Comparison of ENCODE assay signal across 8 cellular contexts in genomic region chr1:107963601-107964396, GRCh38. TPM values are rescaled to one million over a fixed set of nuclear protein-coding genes. Genes with fewer than 3 reads are reported as not detected.
DNase-seq lines count a peak whose midpoint lies in the region; ATAC-seq and TF ChIP-seq lines count a peak whose summit lies in the region.

No MANE protein-coding gene starts in this region.

- H3K27me3 Mint-ChIP-seq in CD14-positive monocyte (ENCODE audit: low read depth in 3 of 3) (peaks cover 0 to 4% (median 0%) of the 10 kb centered on the region in 3 donors), WTC11 (ENCODE audit: low read depth) (peaks cover 17% of the 10 kb centered on the region), memory B cell (no peaks in the 10 kb centered on the region)
- H3K27me3 Mint-ChIP-seq in stimulated activated memory B cell treated with anti-CD40 and anti-IgM and Interleukin-4, amounts not matched to agents 10 μg/mL and 1 μg/mL and 100 μg/mL, for 72 hours: no peaks in the 10 kb centered on the region

- ATAC-seq in GM19395 (IDR thresholded peaks at IDR 0.05; ENCODE audit: unreplicated experiment) (peak; percentile 90), HG03460 (IDR thresholded peaks at IDR 0.05; ENCODE audit: unreplicated experiment) (peak; percentile 72), WTC11 (peak; percentile 15), memory B cell (ENCODE audit: low read depth) (peak; percentile 58)
- peak; percentile 68 for ATAC-seq in stimulated activated memory B cell treated with anti-CD40 and anti-IgM and Interleukin-4, amounts not matched to agents 10 μg/mL and 1 μg/mL and 100 μg/mL, for 72 hours

- H3K4me1 Mint-ChIP-seq in CD14-positive monocyte (peaks cover 43% of the 10 kb centered on the region), WTC11 (peaks cover 19% of the 10 kb centered on the region), memory B cell (peaks cover 24% of the 10 kb centered on the region)
- peaks cover 30% of the 10 kb centered on the region for H3K4me1 Mint-ChIP-seq in stimulated activated memory B cell treated with anti-CD40 and anti-IgM and Interleukin-4, amounts not matched to agents 10 μg/mL and 1 μg/mL and 100 μg/mL, for 72 hours

- intact Hi-C loops in CD14-positive monocyte (cut with micrococcal nuclease): loop anchor here (2.0 to 10.0 kb wide), 7 partner anchors 23 to 179 kb away; no protein-coding TSS in a partner anchor

- no peak for TF ChIP-seq CTCF in CD14-positive monocyte (IDR thresholded peaks at IDR 0.05)
- no peak for TF ChIP-seq CTCF in WTC11 (IDR thresholded peaks at IDR 0.05)

- peak; percentile 55 for DNase-seq in CD14-positive monocyte (ENCODE audit: low spot score)
- DNase-seq in WTC11 (ENCODE audit: low spot score): peak; percentile 37
- DNase-seq in memory B cell (ENCODE audit: low spot score in 2 of 2): peak; percentile 51 to 57
- DNase-seq in NCI-H446 treated with DMSO at 0.1 percent for 48 hours (lab: John Stamatoyannopoulos, UW): no peak

- H3K27ac ChIP-seq in duodenal mucosa (ENCODE audit: low read depth, low read length): no peak overlapping the region

- H3K36me3 Mint-ChIP-seq in CD14-positive monocyte (peaks cover 3 to 6% of the 10 kb centered on the region in 2 donors), WTC11 (no peaks in the 10 kb centered on the region), memory B cell (peaks cover 6% of the 10 kb centered on the region)
- peaks cover 7% of the 10 kb centered on the region for H3K36me3 Mint-ChIP-seq in stimulated activated memory B cell treated with anti-CD40 and anti-IgM and Interleukin-4, amounts not matched to agents 10 μg/mL and 1 μg/mL and 100 μg/mL, for 72 hours

- H3K9ac ChIP-seq in duodenal mucosa (ENCODE audit: low read depth in 1 of 2, low read length in 2 of 2): peak overlapping the region; percentile 16 to 56

- peak overlapping the region; percentile 99 for H3K4me3 Mint-ChIP-seq in CD14-positive monocyte
- peak overlapping the region; percentile 91 for H3K4me3 Mint-ChIP-seq in WTC11
- peak overlapping the region; percentile 97 for H3K4me3 Mint-ChIP-seq in memory B cell
- peak overlapping the region; percentile 94 for H3K4me3 Mint-ChIP-seq in stimulated activated memory B cell treated with anti-CD40 and anti-IgM and Interleukin-4, amounts not matched to agents 10 μg/mL and 1 μg/mL and 100 μg/mL, for 72 hours

- peak overlapping the region; percentile 71 to 81 for H3K4me3 ChIP-seq in duodenal mucosa (ENCODE audit: low read depth in 1 of 2, low read length in 2 of 2)

- peaks cover 9 to 20% of the 10 kb centered on the region in 2 donors for H3K4me1 ChIP-seq in duodenal mucosa (ENCODE audit: control insufficient read depth in 1 of 2, insufficient read depth in 2 of 2, low read length in 2 of 2)

- H3K36me3 ChIP-seq in duodenal mucosa (ENCODE audit: control insufficient read depth in 1 of 2, insufficient read depth in 2 of 2, low read length in 2 of 2): no peaks in the 10 kb centered on the region

- POLR2A ChIA-PET in WTC11 (lab: Charles Lee): interaction anchor here (0.6 to 1.5 kb wide), 3 partner anchors 37 to 182 kb away, joined by 3 to 5 read pairs (median 4); no protein-coding TSS in a partner anchor

- peaks cover 0 to 3% of the 10 kb centered on the region in 2 donors for H3K27me3 ChIP-seq in duodenal mucosa (ENCODE audit: control insufficient read depth in 1 of 2, insufficient read depth in 2 of 2, low read length in 2 of 2)

- H3K27ac Mint-ChIP-seq in CD14-positive monocyte (peak overlapping the region; percentile 95 to 99 (median 97)), WTC11 (peak overlapping the region; percentile 34), memory B cell (peak overlapping the region; percentile 97)
- peak overlapping the region; percentile 98 for H3K27ac Mint-ChIP-seq in stimulated activated memory B cell treated with anti-CD40 and anti-IgM and Interleukin-4, amounts not matched to agents 10 μg/mL and 1 μg/mL and 100 μg/mL, for 72 hours

- peaks cover 0 to 2% (median 0%) of the 10 kb centered on the region in 7 donors for H3K9me3 Mint-ChIP-seq in CD14-positive monocyte
- H3K9me3 Mint-ChIP-seq in WTC11: no peaks in the 10 kb centered on the region
- no peaks in the 10 kb centered on the region for H3K9me3 Mint-ChIP-seq in memory B cell
- H3K9me3 Mint-ChIP-seq in stimulated activated memory B cell treated with anti-CD40 and anti-IgM and Interleukin-4, amounts not matched to agents 10 μg/mL and 1 μg/mL and 100 μg/mL, for 72 hours: no peaks in the 10 kb centered on the region

- H3K9me3 ChIP-seq in duodenal mucosa (ENCODE audit: control insufficient read depth in 1 of 2, low read length in 2 of 2): no peaks in the 10 kb centered on the region

- CTCF ChIA-PET in WTC11 (lab: Charles Lee): interaction anchor here (0.5 to 3.3 kb wide), 11 partner anchors 9 to 181 kb away, joined by 3 to 26 read pairs (median 3); no protein-coding TSS in a partner anchor

TF ChIP-seq in WTC11, 78 proteins besides CTCF, POLR2A, EP300 and RAD21:
- TF ChIP-seq FOXK1 (CRISPR knock-in tag; IDR thresholded peaks at IDR 0.05) (0 out of 2 replicates have a peak, but pooled peaks have one; percentile 19), ZNF396 (CRISPR knock-in tag; IDR thresholded peaks at IDR 0.05; ENCODE audit: borderline replicate concordance) (no peak)

RNA-seq across cellular contexts. Expression of gene VAV3, which starts 1.2 kb away (rescaled TPM):
- polyA plus RNA-seq in CD14-positive monocyte: 1 to 10 TPM; 5.4 to 9.2 TPM
- 7.7 to 10.0 TPM (median 8.3 TPM) in 3 replicates for total RNA-seq in WTC11 (2021)

Comparison
In these comparisons a context has a peak if more than half of its experiments do, and no peak if none do; other contexts are left out.
1. H3K27ac Mint-ChIP-seq: peak in every context shown above with its lines; median percentile 98 in stimulated activated memory B cell treated with anti-CD40 and anti-IgM and Interleukin-4, amounts not matched to agents 10 μg/mL and 1 μg/mL and 100 μg/mL, for 72 hours; 97 in CD14-positive monocyte; 97 in memory B cell; 34 in WTC11.
2. ATAC-seq: peak in every context shown above with its lines; median percentile 90 in GM19395; 72 in HG03460; 68 in stimulated activated memory B cell treated with anti-CD40 and anti-IgM and Interleukin-4, amounts not matched to agents 10 μg/mL and 1 μg/mL and 100 μg/mL, for 72 hours; 58 in memory B cell; 15 in WTC11.